In the genomic region with DNA sequence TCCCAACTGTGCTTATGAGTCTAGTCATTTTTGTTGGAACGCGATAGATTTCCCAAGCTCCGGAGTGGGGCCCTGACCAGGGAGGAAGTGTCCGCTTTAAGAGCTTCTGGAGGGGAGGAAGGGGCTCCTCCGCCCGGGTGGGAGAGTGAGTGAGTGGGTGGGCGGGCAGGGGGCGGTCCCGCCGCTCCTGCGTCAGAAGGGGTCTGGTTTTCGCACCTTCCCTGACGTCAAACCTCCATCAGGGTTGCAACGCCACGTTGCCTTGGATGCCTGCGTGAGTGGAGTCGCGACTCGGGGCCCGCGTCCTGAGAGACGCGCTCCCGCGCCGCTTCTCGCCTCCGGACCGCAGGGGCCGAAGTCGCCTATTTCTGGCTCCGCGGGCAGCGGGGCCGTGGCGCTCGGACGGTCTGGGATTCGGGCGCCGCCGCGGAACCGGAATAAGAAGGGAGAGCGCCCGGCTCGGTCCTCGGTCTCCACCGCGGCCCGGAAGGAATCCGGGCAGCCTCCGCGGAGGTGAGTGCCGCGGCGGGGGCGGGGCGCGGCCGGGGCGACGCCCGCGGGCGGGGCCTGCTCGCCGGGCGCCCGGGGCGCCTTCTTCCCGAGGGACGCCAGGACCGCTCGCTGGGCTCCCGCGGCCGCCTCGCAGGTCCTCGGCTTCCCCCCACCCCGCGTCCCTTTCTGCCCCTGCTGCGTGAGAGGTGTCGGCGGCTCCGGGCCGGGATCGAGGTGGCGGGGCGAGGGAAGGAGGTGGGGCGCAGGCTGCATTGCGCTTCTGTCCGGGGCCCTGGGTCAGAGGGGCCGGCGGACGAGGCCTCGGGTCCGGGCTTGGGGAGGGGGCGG, we compare ENCODE assay signal across 8 cellular contexts. TPM values are rescaled to one million over a fixed set of nuclear protein-coding genes. Genes with fewer than 3 reads are reported as not detected.
DNase-seq lines count a peak whose midpoint lies in the region; ATAC-seq, FAIRE-seq and TF ChIP-seq lines count a peak whose summit lies in the region.

A gene (plus strand): TSS at position 230 of the 840 bp plus-strand sequence. CDS start 7,187 bp downstream, outside the sequence.

- peak within 1 kb of the TSS; percentile 76 for H3K27ac ChIP-seq in GM12878 (ENCODE audit: control insufficient read depth, insufficient read depth)
- peak within 1 kb of the TSS; percentile 81 to 85 (median 82) for H3K27ac ChIP-seq in gastrocnemius medialis

- H3K4me2 ChIP-seq in GM12878 (ENCODE audit: control insufficient read depth, insufficient read depth): peak within 1 kb of the TSS; percentile 70

- TF ChIP-seq EP300 in GM12878 (IDR thresholded peaks at IDR 0.05; ENCODE audit: borderline replicate concordance in 1 of 2, control insufficient read depth in 1 of 2, low read depth in 2 of 2, low read length in 2 of 2): no peak

- intact Hi-C loops in T-helper 1 cell treated with Interleukin-12 subunit alpha and Interleukin-12 subunit beta and Interleukin-4 antibody, amounts not matched to agents 30 ng/mL and 1 ng/mL, for 36 hours (cut with micrococcal nuclease): loop anchor here (1.0 to 10.0 kb wide), 9 partner anchors 9 to 1980 kb away; a partner anchor contains a TSS
- intact Hi-C loops in GM12878 (cut with micrococcal nuclease; ENCODE audit: unreplicated experiment): loop anchor here (10.0 kb wide), 1 partner anchor 170 kb away; a partner anchor contains a TSS
- intact Hi-C loops in gastrocnemius medialis (cut with DNase I; ENCODE audit: low total_unique reads): loop anchor here (2.0 to 10.0 kb wide), 2 partner anchors 116 to 170 kb away; a partner anchor contains a TSS

- SMC1A ChIA-PET in GM12878 (lab: Charles Lee; ENCODE audit: uncharacterized antibody, unreplicated experiment): interaction anchor here (1.1 to 2.3 kb wide), 5 partner anchors 10 to 183 kb away, joined by 3 to 10 read pairs (median 6); a partner anchor contains a TSS

- H4K20me1 ChIP-seq in GM12878 (ENCODE audit: control insufficient read depth, insufficient read depth): no peaks in the 10 kb centered on the region

- ATAC-seq in GM19467 (IDR thresholded peaks at IDR 0.05; ENCODE audit: unreplicated experiment) (peak; percentile 82), HG03565 (IDR thresholded peaks at IDR 0.05; ENCODE audit: unreplicated experiment) (peak; percentile 62), GM12878 (peak; percentile 83), gastrocnemius medialis (peak; percentile 87 to 91)

- CTCF ChIA-PET in GM12878 (lab: Yijun Ruan, JAX): interaction anchor here (1.1 to 2.4 kb wide), 3 partner anchors 15 to 114 kb away, joined by 3 to 6 read pairs (median 4); no protein-coding TSS in a partner anchor

- H2AFZ ChIP-seq in GM12878 (ENCODE audit: control insufficient read depth, low read depth, low read length): peak within 1 kb of the TSS; percentile 72

- H3K79me2 ChIP-seq in GM12878 (ENCODE audit: control insufficient read depth, insufficient read depth, low read length): peaks cover 30% of the 10 kb centered on the region

- H3K4me3 ChIP-seq in GM12878: peak within 1 kb of the TSS; percentile 74
- peak within 1 kb of the TSS; percentile 68 for H3K4me3 ChIP-seq in iPS-11a (ENCODE audit: low read depth, low read length)
- peak within 1 kb of the TSS; percentile 71 to 83 (median 76) for H3K4me3 ChIP-seq in gastrocnemius medialis

- peak; percentile 76 for TF ChIP-seq POLR2A in GM12878 (IDR thresholded peaks at IDR 0.05; ENCODE audit: low read depth, low read length)
- TF ChIP-seq POLR2A in gastrocnemius medialis (IDR thresholded peaks at IDR 0.05): peak in 1 of 2 donors; percentile 43

- no peaks in the 10 kb centered on the region for H3K4me1 ChIP-seq in GM12878 (ENCODE audit: control insufficient read depth, insufficient read depth, low read length)
- H3K4me1 ChIP-seq in gastrocnemius medialis: peaks cover 4 to 21% of the 10 kb centered on the region in 2 donors

- TF ChIP-seq RAD21 in GM12878 (IDR thresholded peaks at IDR 0.05; ENCODE audit: insufficient read depth, low read depth, low read length): no peak

- in situ Hi-C loops in GM12878 (cut with MboI) (no loop called here), gastrocnemius medialis (cut with MboI; ENCODE audit: low sequenced_read_pairs in 4 of 4) (loop anchor here in 1 of 4 donors (10.0 kb wide), 1 partner anchor 110 kb away; no protein-coding TSS in a partner anchor)

- 3% methylated on average over 56 of the region's 99 CpGs for WGBS in GM12878 (ENCODE audit: insufficient coverage, insufficient replicate concordance, low lambda C conversion rate, missing lambda C conversion rate)

- H3K27me3 ChIP-seq in GM12878 (replicated peaks in 1 of 2; ENCODE audit: control insufficient read depth in 2 of 2, insufficient read depth in 2 of 2, low read length in 1 of 2) (peaks cover 0 to 7% of the 10 kb centered on the region in 2 experiments; a peak in 2 of 4 replicates), gastrocnemius medialis (peaks cover 48 to 60% (median 55%) of the 10 kb centered on the region in 3 donors)

- H3K9me3 ChIP-seq in GM12878 (replicated peaks; ENCODE audit: control insufficient read depth, insufficient read depth, low read length) (no peaks in the 10 kb centered on the region), gastrocnemius medialis (no peaks in the 10 kb centered on the region)

- TF ChIP-seq CTCF in GM12878 (IDR thresholded peaks at IDR 0.05 in 2 of 3, conservative IDR thresholded peaks at IDR 0.05 in 1 of 3; ENCODE audit: control insufficient read depth in 2 of 3, extremely low read depth in 1 of 3, insufficient read depth in 1 of 3, low read depth in 3 of 3, low read length in 3 of 3) (no peak), gastrocnemius medialis (IDR thresholded peaks at IDR 0.05 in 4 of 5, conservative IDR thresholded peaks at IDR 0.05 in 1 of 5) (no peak)

- H3K36me3 ChIP-seq in GM12878 (ENCODE audit: control insufficient read depth in 2 of 2, insufficient read depth in 2 of 2, low read length in 1 of 2): no peaks in the 10 kb centered on the region
- no peaks in the 10 kb centered on the region for H3K36me3 ChIP-seq in gastrocnemius medialis

- DNase-seq in DMS79 (lab: John Stamatoyannopoulos, UW) (peak; percentile 45), GM12878 (ENCODE audit: low read depth, low spot score) (no peak), gastrocnemius medialis (peak; percentile 12 to 24), SIG-M5 treated with dmso at 0.1 percent for 504 hours (lab: John Stamatoyannopoulos, UW; ENCODE audit: unreplicated experiment) (no peak)

- FAIRE-seq in GM12878 (lab: Jason Lieb, UNC): no peak

- no TSS peak for BruUV-seq in GM12878 (replicated peaks; lab: Mats Ljungman, UMichigan)

- RAD21 ChIA-PET in GM12878 (lab: Charles Lee; ENCODE audit: unreplicated experiment): interaction anchor here (0.7 to 1.6 kb wide), 4 partner anchors 10 to 835 kb away, joined by 3 to 5 read pairs (median 4); no protein-coding TSS in a partner anchor

- POLR2A ChIA-PET in GM12878 (lab: Charles Lee): interaction anchor here (0.9 to 1.8 kb wide), 3 partner anchors 11 to 28 kb away, joined by 3 to 9 read pairs (median 8); no protein-coding TSS in a partner anchor

- H3K9ac ChIP-seq in GM12878 (ENCODE audit: control insufficient read depth, insufficient read depth, low read length): peak within 1 kb of the TSS; percentile 70

TF ChIP-seq in GM12878, 131 proteins besides CTCF, POLR2A, EP300 and RAD21 (continues in another document):
- TF ChIP-seq IKZF1 (conservative IDR thresholded peaks at IDR 0.05) (peak; percentile 69), TAF1 (IDR thresholded peaks at IDR 0.05; ENCODE audit: borderline replicate concordance, low read depth, low read length) (peak; percentile 15; the same call in 1 of the 2 replicates), MEF2A (IDR thresholded peaks at IDR 0.05; ENCODE audit: insufficient read depth, low read depth, low read length) (no peak), CBX5 (IDR thresholded peaks at IDR 0.05; ENCODE audit: low read depth) (no peak), CREB1 (IDR thresholded peaks at IDR 0.05; ENCODE audit: low read depth) (peak; percentile 95), NR2C1 (IDR thresholded peaks at IDR 0.05) (peak; percentile 91), EGR1 (IDR thresholded peaks at IDR 0.05; ENCODE audit: borderline replicate concordance in 1 of 2, low read depth in 2 of 2, low read length in 2 of 2) (peak in 1 of 2 experiments; percentile 22; a peak in 1 of 3 replicates), DPF2 (IDR thresholded peaks at IDR 0.05) (peak; percentile 18; the same call in 1 of the 2 replicates), SREBF1 (IDR thresholded peaks at IDR 0.05; ENCODE audit: low read length) (no peak)
- TF ChIP-seq, protein P1, sequence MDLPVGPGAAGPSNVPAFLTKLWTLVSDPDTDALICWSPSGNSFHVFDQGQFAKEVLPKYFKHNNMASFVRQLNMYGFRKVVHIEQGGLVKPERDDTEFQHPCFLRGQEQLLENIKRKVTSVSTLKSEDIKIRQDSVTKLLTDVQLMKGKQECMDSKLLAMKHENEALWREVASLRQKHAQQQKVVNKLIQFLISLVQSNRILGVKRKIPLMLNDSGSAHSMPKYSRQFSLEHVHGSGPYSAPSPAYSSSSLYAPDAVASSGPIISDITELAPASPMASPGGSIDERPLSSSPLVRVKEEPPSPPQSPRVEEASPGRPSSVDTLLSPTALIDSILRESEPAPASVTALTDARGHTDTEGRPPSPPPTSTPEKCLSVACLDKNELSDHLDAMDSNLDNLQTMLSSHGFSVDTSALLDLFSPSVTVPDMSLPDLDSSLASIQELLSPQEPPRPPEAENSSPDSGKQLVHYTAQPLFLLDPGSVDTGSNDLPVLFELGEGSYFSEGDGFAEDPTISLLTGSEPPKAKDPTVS (IDR thresholded peaks at IDR 0.05; ENCODE audit: low read depth, low read length): no peak

RNA-seq across cellular contexts. Expression of the gene that starts here (rescaled TPM):
- total RNA-seq in T-helper 1 cell treated with Interleukin-12 subunit alpha and Interleukin-12 subunit beta and Interleukin-4 antibody, amounts not matched to agents 30 ng/mL and 1 ng/mL, for 36 hours: 10.8 and 11.0 TPM in 2 replicates
- total RNA-seq in GM12878 (2013; cell fraction: nucleolus; rRNA removed): 215 and 218 TPM in 2 replicates
- total RNA-seq in GM12878 (2014; rRNA removed): 4.6 and 6.5 TPM in 2 replicates
- total RNA-seq in GM12878 (2014; rRNA removed; fragmentation: Illumina TruSeq; extraction: Trizol): 7.7 and 7.8 TPM in 2 replicates
- 5.9 and 7.3 TPM in 2 replicates for total RNA-seq in GM12878 (2021)
- 5.3 TPM for polyA plus RNA-seq in GM12878 (2011; ENCODE audit: low read depth)
- 21.1 and 35.2 TPM in 2 replicates for polyA plus RNA-seq in GM12878 (2011; rRNA removed)
- 3.2 and 4.1 TPM in 2 replicates for polyA plus RNA-seq in GM12878 (2011; cell fraction: cytosol; rRNA removed)
- polyA plus RNA-seq in GM12878 (2011; cell fraction: nucleus; rRNA removed): 47.5 and 48.8 TPM in 2 replicates
- 6.4 and 10.5 TPM in 2 replicates for polyA plus RNA-seq in GM12878 (2012)
- polyA plus RNA-seq in GM12878 (2014; fragmentation: Illumina TruSeq; extraction: Trizol): 5.2 and 5.8 TPM in 2 replicates
- polyA plus RNA-seq in GM12878 (2014; fragmentation: Nextera tagmentation; extraction: Ambion mirVana): under 1 TPM; 0.60 to 0.68 TPM
- 2.2 and 3.0 TPM in 2 replicates for polyA plus RNA-seq in GM12878 (2014; rRNA removed)
- polyA plus RNA-seq in GM12878 (2016; fragmentation: Nextera tagmentation; extraction: Ambion mirVana): 1 to 10 TPM; 2.5 to 3.9 TPM
- 25.4 and 58.5 TPM in 2 replicates for polyA minus RNA-seq in GM12878 (2011; rRNA and poly(A)+ RNA removed)
- 7.9 and 9.4 TPM in 2 replicates for polyA minus RNA-seq in GM12878 (2011; cell fraction: cytosol; rRNA and poly(A)+ RNA removed)
- polyA minus RNA-seq in GM12878 (2011; cell fraction: nucleus; rRNA and poly(A)+ RNA removed): 31.4 and 32.5 TPM in 2 replicates
- total RNA-seq in gastrocnemius medialis: 10 to 100 TPM in 1 of 4 donors, 1 to 10 TPM in 3; 5.8 to 13.2 (median 9.5) TPM

Comparison
In these comparisons a context has a peak if more than half of its experiments do, and no peak if none do; other contexts are left out.
1. DNase-seq: peak in DMS79 (single experiment) and gastrocnemius medialis (2 of 2); none in GM12878 (single experiment) and SIG-M5 treated with dmso at 0.1 percent for 504 hours (single experiment).
2. Peak in every context shown above with its lines, with median percentiles within 50 percentile points of each other: ATAC-seq and H3K4me3 ChIP-seq.